In the genomic region with DNA sequence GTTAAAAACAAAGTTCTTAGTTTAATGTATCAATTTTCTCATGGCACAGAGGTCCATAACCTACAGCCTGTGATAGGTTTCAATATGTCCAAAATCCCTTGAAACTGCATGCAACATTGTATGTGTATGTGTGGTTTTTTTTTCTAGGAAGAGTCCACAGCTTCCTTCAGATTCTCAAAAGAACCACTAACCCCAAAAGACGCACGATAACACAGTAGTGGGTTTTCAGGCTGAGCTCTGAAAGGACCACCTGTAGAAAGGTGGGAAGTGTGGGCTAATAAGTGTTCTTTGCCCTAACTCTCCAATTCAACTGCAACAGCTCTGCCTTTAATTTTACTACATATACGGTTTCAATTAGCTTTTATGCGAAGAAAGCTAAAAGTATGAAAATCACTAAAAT, we compare ENCODE assay signal across 29 cellular contexts.
"Had no signal": no experiment of that assay in that cellular context is flagged by ENCODE, and none has a peak within 500 bp of the region (broad histone marks: within the 10 kb centered on the region; RNA-seq: fewer than 3 reads in every experiment).

No MANE protein-coding gene starts in this region.

- H3K4me3 Mint-ChIP-seq: activated CD4-positive, alpha-beta T cell treated with anti-CD3 and anti-CD28 coated beads, Interleukin-2, amount 10 ng/mL, durations not matched to agents 7 days and 5 days; activated T-helper 1 cell treated with anti-CD3 and anti-CD28 coated beads, Interleukin-12 subunit alpha, Interleukin-12 subunit beta, Interleukin-2, Interleukin-4 antibody, amounts not matched to agents 30 ng/mL and 10 ng/mL and 1 ng/mL, durations not matched to agents 14 hours and 24 hours and 36 hours; natural killer cell treated with Interleukin-12 subunit alpha and Interleukin-12 subunit beta and Interleukin-15 and Interleukin-18, amount 100 ng/mL, for 72 hours had no signal

- H3K4me3 ChIP-seq: adrenal gland, body of pancreas, esophagus muscularis mucosa, heart left ventricle, lower lobe of right lung, mucosa of descending colon, right atrium auricular region, testis, transverse colon had no signal

- ATAC-seq: body of pancreas; foreskin keratinocyte; heart left ventricle; left lobe of liver; lower lobe of right lung; mucosa of descending colon; natural killer cell treated with Interleukin-12 subunit alpha and Interleukin-12 subunit beta and Interleukin-15 and Interleukin-18, amount 100 ng/mL, for 72 hours had no signal

- DNase-seq: activated CD4-positive, alpha-beta T cell treated with anti-CD3 and anti-CD28 coated beads, Interleukin-2, amount 10 ng/mL, durations not matched to agents 7 days and 5 days; activated CD4-positive, CD25-positive, alpha-beta regulatory T cell treated with anti-CD3 and anti-CD28 coated beads, Interleukin-2, amount 50 U/mL, for 72 hours; activated gamma-delta T cell; activated naive CD4-positive, alpha-beta T cell treated with anti-CD3 and anti-CD28 coated beads, Interleukin-2, amount 50 U/mL, for 16 hours; adrenal gland; aorta; body of pancreas; dermis blood vessel endothelial cell; effector CD4-positive, alpha-beta T cell; foreskin keratinocyte; heart left ventricle; hypothalamus; kidney glomerular epithelial cell; lower lobe of right lung; mesendoderm; mucosa of descending colon; stimulated activated CD4-positive, alpha-beta T cell treated with anti-CD3 and anti-CD28 coated beads, Interleukin-15, amount 100 ng/mL, for 24 hours; stimulated activated CD4-positive, alpha-beta T cell treated with anti-CD3 and anti-CD28 coated beads, Interleukin-2, amount 100 ng/mL, for 24 hours; stimulated activated naive CD4-positive, alpha-beta T cell; SW 1271; T-helper 2 cell; testis; transverse colon had no signal

- H3K9me3 Mint-ChIP-seq: activated CD4-positive, alpha-beta T cell treated with anti-CD3 and anti-CD28 coated beads, Interleukin-2, amount 10 ng/mL, durations not matched to agents 7 days and 5 days; activated T-helper 1 cell treated with anti-CD3 and anti-CD28 coated beads, Interleukin-12 subunit alpha, Interleukin-12 subunit beta, Interleukin-2, Interleukin-4 antibody, amounts not matched to agents 30 ng/mL and 10 ng/mL and 1 ng/mL, durations not matched to agents 14 hours and 24 hours and 36 hours; natural killer cell treated with Interleukin-12 subunit alpha and Interleukin-12 subunit beta and Interleukin-15 and Interleukin-18, amount 100 ng/mL, for 72 hours had no signal

- FAIRE-seq: colon had no signal

- H3K27me3 Mint-ChIP-seq: activated CD4-positive, alpha-beta T cell treated with anti-CD3 and anti-CD28 coated beads, Interleukin-2, amount 10 ng/mL, durations not matched to agents 7 days and 5 days; natural killer cell treated with Interleukin-12 subunit alpha and Interleukin-12 subunit beta and Interleukin-15 and Interleukin-18, amount 100 ng/mL, for 72 hours had no signal

- H3K27me3 ChIP-seq: adrenal gland, body of pancreas, esophagus muscularis mucosa, foreskin keratinocyte, heart left ventricle, right atrium auricular region, testis, transverse colon had no signal

- H3K27ac Mint-ChIP-seq: activated T-helper 1 cell treated with anti-CD3 and anti-CD28 coated beads, Interleukin-12 subunit alpha, Interleukin-12 subunit beta, Interleukin-2, Interleukin-4 antibody, amounts not matched to agents 30 ng/mL and 10 ng/mL and 1 ng/mL, durations not matched to agents 14 hours and 24 hours and 36 hours; natural killer cell treated with Interleukin-12 subunit alpha and Interleukin-12 subunit beta and Interleukin-15 and Interleukin-18, amount 100 ng/mL, for 72 hours had no signal

- H3K9me3 ChIP-seq: adrenal gland, body of pancreas, esophagus muscularis mucosa, heart left ventricle, lower lobe of right lung, mucosa of descending colon, right atrium auricular region, testis, transverse colon had no signal

- H3K4me1 ChIP-seq: adrenal gland, body of pancreas, esophagus muscularis mucosa, foreskin keratinocyte, heart left ventricle, lower lobe of right lung, right atrium auricular region, testis, transverse colon had no signal

- H3K27ac ChIP-seq: adrenal gland, body of pancreas, esophagus muscularis mucosa, foreskin keratinocyte, heart left ventricle, lower lobe of right lung, right atrium auricular region, testis, transverse colon had no signal
